8 cellular contexts compared by ENCODE assay signal in the genomic region with DNA sequence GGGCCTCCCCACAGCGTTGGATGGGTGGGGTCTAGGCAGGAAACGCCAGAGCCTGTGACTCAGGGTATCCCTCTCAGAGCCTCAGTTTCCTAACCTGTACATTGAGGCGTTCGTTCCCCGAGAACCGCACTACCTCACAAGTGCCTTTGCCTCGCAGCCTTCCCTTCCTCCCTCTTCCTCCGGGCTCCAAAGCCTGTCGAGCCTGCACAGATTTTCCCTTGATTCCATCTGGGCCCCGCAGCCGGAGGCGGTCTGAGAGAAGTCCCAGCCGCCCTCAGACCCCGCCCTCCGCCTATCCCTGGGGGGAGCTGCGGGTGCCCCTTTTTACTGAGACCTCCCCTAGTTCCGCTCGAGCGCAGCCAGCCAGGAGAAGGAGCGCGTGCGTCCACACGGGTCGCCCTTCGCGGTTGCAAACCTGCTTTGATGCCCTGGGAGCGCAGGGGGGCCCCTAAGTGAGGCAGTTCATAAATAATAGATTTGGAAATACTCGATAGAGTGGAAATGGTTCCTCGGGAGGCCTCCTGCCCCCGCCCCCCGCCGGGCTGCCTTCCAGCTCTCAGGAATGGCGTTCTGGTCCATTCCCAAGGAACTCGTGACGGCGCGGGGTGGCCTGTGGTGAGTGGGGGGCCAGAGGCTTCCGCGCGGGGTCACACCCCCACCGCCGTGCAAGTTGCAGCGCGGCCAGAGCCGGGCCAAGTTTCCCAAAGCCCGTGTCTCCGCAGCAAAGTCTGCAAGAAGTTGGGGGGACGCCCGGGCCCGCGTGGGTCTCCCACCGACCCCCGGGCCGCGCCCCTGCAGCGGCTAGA. TPM values are rescaled to one million over a fixed set of nuclear protein-coding genes. Genes with fewer than 3 reads are reported as not detected.
DNase-seq lines count a peak whose midpoint lies in the region; ATAC-seq and TF ChIP-seq lines count a peak whose summit lies in the region.

No MANE protein-coding gene starts in this region.

- no peak for TF ChIP-seq POLR2A in sigmoid colon (IDR thresholded peaks at IDR 0.05)

- peak overlapping the region; percentile 70 for H3K4me3 Mint-ChIP-seq in activated T-cell treated with anti-CD3 and anti-CD28 coated beads, Interleukin-2, amount 50 U/mL, for 4 hours

- H3K27me3 ChIP-seq in HUES48 (ENCODE audit: control insufficient read depth, insufficient read depth, low read length) (peaks cover 22% of the 10 kb centered on the region), sigmoid colon (peaks cover 0 to 7% (median 3%) of the 10 kb centered on the region in 3 donors)

- ATAC-seq in activated T-cell treated with anti-CD3 and anti-CD28 coated beads, Interleukin-2, amount 50 U/mL, for 4 hours, result peak; percentile 56 to 59
- ATAC-seq in left ventricle myocardium superior, result peak; percentile 37
- no peak for ATAC-seq in GM21786 (IDR thresholded peaks at IDR 0.05; ENCODE audit: unreplicated experiment)

- no peak for TF ChIP-seq EP300 in sigmoid colon (IDR thresholded peaks at IDR 0.05)

- H3K27me3 Mint-ChIP-seq in activated T-cell treated with anti-CD3 and anti-CD28 coated beads, Interleukin-2, amount 50 U/mL, for 4 hours (ENCODE audit: low read depth), result peaks cover 34% of the 10 kb centered on the region

- peaks cover 14% of the 10 kb centered on the region for H3K4me1 Mint-ChIP-seq in activated T-cell treated with anti-CD3 and anti-CD28 coated beads, Interleukin-2, amount 50 U/mL, for 4 hours (ENCODE audit: low read depth)

- H3K36me3 Mint-ChIP-seq in activated T-cell treated with anti-CD3 and anti-CD28 coated beads, Interleukin-2, amount 50 U/mL, for 4 hours (ENCODE audit: insufficient read depth), result no peaks in the 10 kb centered on the region

- TF ChIP-seq CTCF in sigmoid colon (IDR thresholded peaks at IDR 0.05), result peak in 1 of 4 experiments; percentile 18

- H3K27ac ChIP-seq in HUES48 (ENCODE audit: low read depth, low read length) (peak overlapping the region; percentile 12), sigmoid colon (peak overlapping the region in 1 of 4 donors; percentile 16)

- no peak overlapping the region for H3K9ac ChIP-seq in HUES48 (ENCODE audit: low read depth, low read length)

- H3K4me1 ChIP-seq in HUES48 (ENCODE audit: control insufficient read depth, insufficient read depth, low read length) (peaks cover 43% of the 10 kb centered on the region), sigmoid colon (peaks cover 0 to 35% (median 32%) of the 10 kb centered on the region in 4 donors)

- H3K4me3 ChIP-seq in HUES48 (ENCODE audit: low read depth, low read length) (peak overlapping the region; percentile 62), sigmoid colon (peak overlapping the region; percentile 32 to 68 (median 58))

- H3K36me3 ChIP-seq in HUES48 (ENCODE audit: control insufficient read depth, insufficient read depth, low read length), result no peaks in the 10 kb centered on the region
- no peaks in the 10 kb centered on the region for H3K36me3 ChIP-seq in sigmoid colon

- DNase-seq in EL, result peak; percentile 70
- DNase-seq in activated T-cell treated with anti-CD3 and anti-CD28 coated beads, Interleukin-2, amount 50 U/mL, for 4 hours, result no peak
- peak; percentile 49 for DNase-seq in left ventricle myocardium superior
- DNase-seq in sigmoid colon, result no peak
- no peak for DNase-seq in NK-92 (lab: John Stamatoyannopoulos, UW; ENCODE audit: unreplicated experiment)
- DNase-seq in mucosa of gallbladder (ENCODE audit: low spot score), result no peak

- intact Hi-C loops in left ventricle myocardium superior (cut with micrococcal nuclease), result no loop called here
- intact Hi-C loops in sigmoid colon (cut with DNase I), result loop anchor here (5.0 kb wide), 1 partner anchor 47 kb away; a partner anchor contains a TSS

- no peaks in the 10 kb centered on the region for H3K9me3 ChIP-seq in HUES48 (ENCODE audit: control insufficient read depth, insufficient read depth, low read length)
- H3K9me3 ChIP-seq in sigmoid colon, result no peaks in the 10 kb centered on the region

- WGBS in sigmoid colon, 2 donors, result 1 to 2% methylated on average over 56 of the region's 56 CpGs

- no peaks in the 10 kb centered on the region for H3K9me3 Mint-ChIP-seq in activated T-cell treated with anti-CD3 and anti-CD28 coated beads, Interleukin-2, amount 50 U/mL, for 4 hours

RNA-seq across cellular contexts. Expression of a gene that starts 0.7 kb away (rescaled TPM):
- total RNA-seq in activated T-cell treated with anti-CD3 and anti-CD28 coated beads, Interleukin-2, amount 50 U/mL, for 4 hours, result under 1 TPM in 1 of 3 donors, not detected in 2; 0.24 TPM
- total RNA-seq in left ventricle myocardium superior (1.7 TPM), sigmoid colon (1 to 10 TPM in 3 of 4 donors, not detected in 1; 1.1 to 8.3 (median 1.4) TPM), mucosa of gallbladder (0.83 TPM)
- polyA plus RNA-seq in sigmoid colon, result 1 to 10 TPM in 2 of 3 donors, under 1 TPM in 1; 0.60 to 8.1 (median 1.4) TPM

RNA-seq across cellular contexts. Expression of a gene that starts 49.1 kb away (rescaled TPM):
- 10 to 100 TPM; 52.2 to 65.5 (median 62.2) TPM for total RNA-seq in activated T-cell treated with anti-CD3 and anti-CD28 coated beads, Interleukin-2, amount 50 U/mL, for 4 hours
- total RNA-seq in left ventricle myocardium superior (25.4 TPM), sigmoid colon (10 to 100 TPM; 23.2 to 38.8 (median 28.9) TPM), mucosa of gallbladder (21.4 TPM)
- polyA plus RNA-seq in sigmoid colon, result 10 to 100 TPM; 13.8 to 23.7 (median 16.0) TPM

RNA-seq across cellular contexts. Expression of a gene that starts 49.3 kb away (rescaled TPM):
- 100 to 1,000 TPM; 516 to 561 (median 525) TPM for total RNA-seq in activated T-cell treated with anti-CD3 and anti-CD28 coated beads, Interleukin-2, amount 50 U/mL, for 4 hours
- 2,116 TPM for total RNA-seq in left ventricle myocardium superior
- total RNA-seq in sigmoid colon, result 100 to 1,000 TPM; 700 to 868 (median 716) TPM
- 1,000 to 10,000 TPM; 1,379 to 1,922 (median 1,756) TPM for polyA plus RNA-seq in sigmoid colon
- 571 TPM for total RNA-seq in mucosa of gallbladder

Comparison
In these comparisons a context has a peak if more than half of its experiments do, and no peak if none do; other contexts are left out.
1. DNase-seq: peak in EL (single experiment) and left ventricle myocardium superior (single experiment); none in activated T-cell treated with anti-CD3 and anti-CD28 coated beads, Interleukin-2, amount 50 U/mL, for 4 hours (single experiment), sigmoid colon (single experiment), NK-92 (single experiment) and mucosa of gallbladder (single experiment).